8 cellular contexts compared by ENCODE assay signal in genomic region chr5:11599499-11599898, GRCh38.
"Had no signal": no experiment of that assay in that cellular context is flagged by ENCODE, and none has a peak within 500 bp of the region (broad histone marks: within the 10 kb centered on the region; RNA-seq: fewer than 3 reads in every experiment).

No MANE protein-coding gene starts in this region.

- DNase-seq: GDM1, GF-D8 had no signal

- FAIRE-seq: G401.6, GM12878, GM12891, GM12892, GM18507, GM19239 had no signal

- H3K4me3 ChIP-seq: GM12878 had no signal

- ATAC-seq: GM12878 had no signal
